In genomic region chr19:3549816-3550215, GRCh38 we compare ENCODE assay signal across 23 cellular contexts. TPM values are rescaled to one million over a fixed set of nuclear protein-coding genes. Genes with fewer than 3 reads are reported as not detected.
"Had no signal": no experiment of that assay in that cellular context is flagged by ENCODE, and none has a peak within 500 bp of the region (broad histone marks: within the 10 kb centered on the region; RNA-seq: fewer than 3 reads in every experiment).

No MANE protein-coding gene starts in this region.

- H3K4me3 ChIP-seq: coronary artery, dorsolateral prefrontal cortex, heart left ventricle, lung, suprapubic skin, thyroid gland, uterus had no signal

- H3K36me3 ChIP-seq: thyroid gland, uterus had no signal

- H3K27me3 Mint-ChIP-seq: naive B cell, type B pancreatic cell had no signal

- H3K9me3 ChIP-seq: heart left ventricle, suprapubic skin, thyroid gland, uterus had no signal

- H3K9me3 Mint-ChIP-seq: naive B cell, nephron, type B pancreatic cell had no signal

- H3K27ac Mint-ChIP-seq: nephron had no signal

- ATAC-seq: heart left ventricle; left colon; left ventricle myocardium superior; stimulated activated naive CD8-positive, alpha-beta T cell treated with anti-CD3 and anti-CD28 coated beads, Interleukin-15, Interleukin-2, amounts not matched to agents 100 U/mL and 50 U/mL, for 24 hours had no signal

- H3K4me3 Mint-ChIP-seq: nephron, type B pancreatic cell had no signal

- H3K27ac ChIP-seq: coronary artery, heart left ventricle, suprapubic skin, thyroid gland, uterus had no signal

- H3K4me1 ChIP-seq: uterus had no signal

- H3K27me3 ChIP-seq: dorsolateral prefrontal cortex, heart left ventricle, suprapubic skin, thyroid gland, uterus had no signal

- DNase-seq: dorsolateral prefrontal cortex; effector CD8-positive, alpha-beta T cell; foreskin melanocyte; hippocampal formation; left colon; left ventricle myocardium superior; mesenchymal stem cell; naive B cell; posterior cingulate gyrus; small intestine; stimulated activated CD4-positive, alpha-beta T cell treated with anti-CD3 and anti-CD28 coated beads, Interleukin-12 subunit alpha, Interleukin-12 subunit beta, amount 100 ng/mL, for 4 hours; stimulated activated naive CD8-positive, alpha-beta T cell treated with anti-CD3 and anti-CD28 coated beads, Interleukin-15, Interleukin-2, amounts not matched to agents 100 U/mL and 50 U/mL, for 24 hours; thyroid gland; uterus had no signal

- H3K36me3 Mint-ChIP-seq: type B pancreatic cell had no signal

RNA-seq across cellular contexts. Expression of gene TEKTIP1, which starts 10.8 kb away (rescaled TPM):
- total RNA-seq: glomerular endothelial cell, kidney epithelial cell, pulmonary artery endothelial cell had no signal
- polyA plus RNA-seq: heart left ventricle had no signal
